1 cellular context compared by ENCODE assay signal in genomic region chr12:21643758-21644157, GRCh38.
TF ChIP-seq lines count a peak whose summit lies in the region.

No MANE protein-coding gene starts in this region.

TF ChIP-seq in HepG2, 621 proteins besides CTCF, POLR2A, EP300 and RAD21:
- no peak for TF ChIP-seq REPIN1 (CRISPR knock-in tag; IDR thresholded peaks at IDR 0.05; ENCODE audit: borderline replicate concordance, low read depth)
- no peak for TF ChIP-seq HDAC2 (CRISPR knock-in tag; IDR thresholded peaks at IDR 0.05)
- TF ChIP-seq ZBTB42 (CRISPR knock-in tag; IDR thresholded peaks at IDR 0.05): no peak
- no peak for TF ChIP-seq SIX1 (CRISPR knock-in tag; IDR thresholded peaks at IDR 0.05; ENCODE audit: borderline replicate concordance)
- peak; percentile 28; the same call in 1 of the 2 replicates for TF ChIP-seq ATF7 (IDR thresholded peaks at IDR 0.05)
- no peak for TF ChIP-seq ATF7 (CRISPR knock-in tag; IDR thresholded peaks at IDR 0.05)
- no peak for TF ChIP-seq ZBTB7A (CRISPR knock-in tag; IDR thresholded peaks at IDR 0.05)
- no peak for TF ChIP-seq GABPB1 (CRISPR knock-in tag; IDR thresholded peaks at IDR 0.05)
TF ChIP-seq in HepG2: peak in this region for 1.
